ENCODE assay signal across 1 cellular context in genomic region chr6:43053545-43054205, GRCh38.
TF ChIP-seq lines count a peak whose summit lies in the region.

TSS of gene CUL7 (minus strand) at chr6:43053851. CDS start at chr6:43052788, 1,063 bp downstream.

TF ChIP-seq in K562, 482 proteins besides CTCF, POLR2A, EP300 and RAD21 (continued from another document and continues in another):
- TF ChIP-seq ARID3B (CRISPR knock-in tag; IDR thresholded peaks at IDR 0.05; ENCODE audit: borderline replicate concordance): peak; percentile 89; the same call in 1 of the 2 replicates
- peak; percentile 91 for TF ChIP-seq ZNF212 (CRISPR knock-in tag; IDR thresholded peaks at IDR 0.05)
- TF ChIP-seq ID3 (CRISPR knock-in tag; IDR thresholded peaks at IDR 0.05): no peak
- TF ChIP-seq ID3 (tag; IDR thresholded peaks at IDR 0.05): peak; percentile 50; the same call in 1 of the 2 replicates
- TF ChIP-seq ZNF695 (CRISPR knock-in tag; IDR thresholded peaks at IDR 0.05): peak; percentile 88; the same call in 1 of the 2 replicates
- peak; percentile 93 for TF ChIP-seq ETS1 (conservative IDR thresholded peaks at IDR 0.05; ENCODE audit: control insufficient read depth, low read depth, low read length)
- peak; percentile 88 for TF ChIP-seq PML (IDR thresholded peaks at IDR 0.05; ENCODE audit: low read length)
- no peak for TF ChIP-seq BRCA1 (IDR thresholded peaks at IDR 0.05)
- TF ChIP-seq BRCA1 (CRISPR knock-in tag; IDR thresholded peaks at IDR 0.05): no peak
- TF ChIP-seq UBTF (IDR thresholded peaks at IDR 0.05; ENCODE audit: borderline replicate concordance in 1 of 2, low read depth in 2 of 2, low read length in 2 of 2): no peak; a peak in 1 of 4 replicates
- TF ChIP-seq SAFB2 (IDR thresholded peaks at IDR 0.05; ENCODE audit: borderline replicate concordance, low read depth, low read length, severe bottlenecking): no peak
- TF ChIP-seq THAP7 (CRISPR knock-in tag; IDR thresholded peaks at IDR 0.05): peak; percentile 93
- TF ChIP-seq FOXK2 (conservative IDR thresholded peaks at IDR 0.05 in 1 of 2, IDR thresholded peaks at IDR 0.05 in 1 of 2; ENCODE audit: low read depth in 2 of 2): peak; percentile 73 to 77; a peak in 3 of 4 replicates
- TF ChIP-seq, protein P1, sequence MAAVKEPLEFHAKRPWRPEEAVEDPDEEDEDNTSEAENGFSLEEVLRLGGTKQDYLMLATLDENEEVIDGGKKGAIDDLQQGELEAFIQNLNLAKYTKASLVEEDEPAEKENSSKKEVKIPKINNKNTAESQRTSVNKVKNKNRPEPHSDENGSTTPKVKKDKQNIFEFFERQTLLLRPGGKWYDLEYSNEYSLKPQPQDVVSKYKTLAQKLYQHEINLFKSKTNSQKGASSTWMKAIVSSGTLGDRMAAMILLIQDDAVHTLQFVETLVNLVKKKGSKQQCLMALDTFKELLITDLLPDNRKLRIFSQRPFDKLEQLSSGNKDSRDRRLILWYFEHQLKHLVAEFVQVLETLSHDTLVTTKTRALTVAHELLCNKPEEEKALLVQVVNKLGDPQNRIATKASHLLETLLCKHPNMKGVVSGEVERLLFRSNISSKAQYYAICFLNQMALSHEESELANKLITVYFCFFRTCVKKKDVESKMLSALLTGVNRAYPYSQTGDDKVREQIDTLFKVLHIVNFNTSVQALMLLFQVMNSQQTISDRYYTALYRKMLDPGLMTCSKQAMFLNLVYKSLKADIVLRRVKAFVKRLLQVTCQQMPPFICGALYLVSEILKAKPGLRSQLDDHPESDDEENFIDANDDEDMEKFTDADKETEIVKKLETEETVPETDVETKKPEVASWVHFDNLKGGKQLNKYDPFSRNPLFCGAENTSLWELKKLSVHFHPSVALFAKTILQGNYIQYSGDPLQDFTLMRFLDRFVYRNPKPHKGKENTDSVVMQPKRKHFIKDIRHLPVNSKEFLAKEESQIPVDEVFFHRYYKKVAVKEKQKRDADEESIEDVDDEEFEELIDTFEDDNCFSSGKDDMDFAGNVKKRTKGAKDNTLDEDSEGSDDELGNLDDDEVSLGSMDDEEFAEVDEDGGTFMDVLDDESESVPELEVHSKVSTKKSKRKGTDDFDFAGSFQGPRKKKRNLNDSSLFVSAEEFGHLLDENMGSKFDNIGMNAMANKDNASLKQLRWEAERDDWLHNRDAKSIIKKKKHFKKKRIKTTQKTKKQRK (IDR thresholded peaks at IDR 0.05; ENCODE audit: borderline replicate concordance, low read depth, low read length): no peak
- no peak for TF ChIP-seq SP2 (IDR thresholded peaks at IDR 0.05; ENCODE audit: extremely low read depth, low read depth, low read length, poor library complexity, severe bottlenecking)
- no peak for TF ChIP-seq HDGF (IDR thresholded peaks at IDR 0.05)
- TF ChIP-seq MCM2 (IDR thresholded peaks at IDR 0.05; ENCODE audit: low read depth): 0 out of 2 replicates have a peak, but pooled peaks have one; percentile 27
- TF ChIP-seq ZNF197 (CRISPR knock-in tag; IDR thresholded peaks at IDR 0.05; ENCODE audit: low read depth): 0 out of 2 replicates have a peak, but pooled peaks have one; percentile 12
- TF ChIP-seq, protein P2, sequence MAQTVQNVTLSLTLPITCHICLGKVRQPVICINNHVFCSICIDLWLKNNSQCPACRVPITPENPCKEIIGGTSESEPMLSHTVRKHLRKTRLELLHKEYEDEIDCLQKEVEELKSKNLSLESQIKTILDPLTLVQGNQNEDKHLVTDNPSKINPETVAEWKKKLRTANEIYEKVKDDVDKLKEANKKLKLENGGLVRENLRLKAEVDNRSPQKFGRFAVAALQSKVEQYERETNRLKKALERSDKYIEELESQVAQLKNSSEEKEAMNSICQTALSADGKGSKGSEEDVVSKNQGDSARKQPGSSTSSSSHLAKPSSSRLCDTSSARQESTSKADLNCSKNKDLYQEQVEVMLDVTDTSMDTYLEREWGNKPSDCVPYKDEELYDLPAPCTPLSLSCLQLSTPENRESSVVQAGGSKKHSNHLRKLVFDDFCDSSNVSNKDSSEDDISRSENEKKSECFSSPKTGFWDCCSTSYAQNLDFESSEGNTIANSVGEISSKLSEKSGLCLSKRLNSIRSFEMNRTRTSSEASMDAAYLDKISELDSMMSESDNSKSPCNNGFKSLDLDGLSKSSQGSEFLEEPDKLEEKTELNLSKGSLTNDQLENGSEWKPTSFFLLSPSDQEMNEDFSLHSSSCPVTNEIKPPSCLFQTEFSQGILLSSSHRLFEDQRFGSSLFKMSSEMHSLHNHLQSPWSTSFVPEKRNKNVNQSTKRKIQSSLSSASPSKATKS (CRISPR knock-in tag; IDR thresholded peaks at IDR 0.05): peak; percentile 87
- TF ChIP-seq SNAPC5 (CRISPR knock-in tag; IDR thresholded peaks at IDR 0.05): no peak
- no peak for TF ChIP-seq ZFP91 (CRISPR knock-in tag; IDR thresholded peaks at IDR 0.05)
- peak; percentile 94; the same call in 1 of the 2 replicates for TF ChIP-seq PHB (CRISPR knock-in tag; IDR thresholded peaks at IDR 0.05)
- no peak for TF ChIP-seq POLR3G (IDR thresholded peaks at IDR 0.05; ENCODE audit: extremely low read depth, insufficient read length, insufficient replicate concordance)
- peak; percentile 80 for TF ChIP-seq ZSCAN32 (CRISPR knock-in tag; IDR thresholded peaks at IDR 0.05)
- TF ChIP-seq KDM1A (IDR thresholded peaks at IDR 0.05): no peak
- TF ChIP-seq TAF7 (tag; IDR thresholded peaks at IDR 0.05): 0 out of 2 replicates have a peak, but pooled peaks have one; percentile 50
- TF ChIP-seq HMG20A (CRISPR knock-in tag; conservative IDR thresholded peaks at IDR 0.05): no peak
- peak in 2 of 3 experiments; percentile 79 to 86 for TF ChIP-seq YY1 (IDR thresholded peaks at IDR 0.05; ENCODE audit: borderline replicate concordance in 1 of 3, control insufficient read depth in 1 of 3, extremely low read depth in 1 of 3, insufficient read depth in 3 of 3, insufficient read length in 1 of 3, insufficient replicate concordance in 2 of 3, low read depth in 1 of 3, low read length in 2 of 3)
- no peak for TF ChIP-seq AFF4 (CRISPR knock-in tag; IDR thresholded peaks at IDR 0.05)
- TF ChIP-seq THRB (CRISPR knock-in tag; conservative IDR thresholded peaks at IDR 0.05): peak; percentile 98
